ENCODE assay signal across 8 cellular contexts in the genomic region with DNA sequence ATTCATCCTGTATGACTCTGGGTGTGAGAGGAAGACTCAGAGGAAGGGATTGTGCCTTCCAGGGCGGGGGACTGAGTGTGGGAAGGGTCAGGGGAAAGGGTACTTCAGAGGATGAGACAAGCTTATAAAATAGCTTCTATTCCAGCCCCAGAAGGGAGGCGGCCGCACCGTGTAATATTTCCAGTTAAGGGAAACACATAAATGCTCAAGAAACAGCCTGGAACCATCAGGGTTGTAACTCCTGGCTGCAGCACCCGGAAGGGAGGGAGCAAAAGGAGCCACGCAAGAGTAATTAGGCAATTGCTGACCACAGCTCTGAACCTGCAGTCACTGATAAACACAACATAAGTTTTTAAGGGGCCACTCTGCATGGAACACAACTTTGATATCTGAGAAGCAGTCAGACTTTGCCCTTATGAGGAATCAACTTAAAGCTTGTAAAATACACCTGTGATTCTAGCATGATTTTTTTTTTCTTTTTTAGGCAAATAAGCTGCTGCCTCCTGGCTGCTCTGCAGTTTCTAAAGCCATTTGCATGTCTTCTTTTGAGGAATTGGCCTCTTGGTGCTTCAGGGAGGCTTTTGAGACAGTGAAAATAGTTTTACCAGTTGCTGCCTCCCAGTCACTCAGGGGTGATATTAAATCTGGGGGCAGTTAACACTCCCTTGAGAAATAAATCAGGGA.
A peak's percentile ranks its signal among the peaks of the same experiment; 100 is the strongest.
DNase-seq lines count a peak whose midpoint lies in the region; ATAC-seq and TF ChIP-seq lines count a peak whose summit lies in the region.

No MANE protein-coding gene starts in this region.

- H3K4me1 ChIP-seq in OCI-LY7 (ENCODE audit: insufficient read depth, low read length, poor library complexity, severe bottlenecking), result peaks cover 9% of the 10 kb centered on the region
- H3K4me1 ChIP-seq in stomach smooth muscle (ENCODE audit: control insufficient read depth, insufficient read depth, low read length), result no peaks in the 10 kb centered on the region

- no peaks in the 10 kb centered on the region for H3K79me2 ChIP-seq in OCI-LY7 (ENCODE audit: insufficient read depth, low read depth, low read length)

- CTCF ChIA-PET in OCI-LY7 (lab: Charles Lee; ENCODE audit: unreplicated experiment), result no interaction called here
- CTCF ChIA-PET in activated naive CD4-positive, alpha-beta T cell treated with anti-CD3 and anti-CD28 coated beads for 36 hours (lab: Charles Lee), result interaction anchor here (0.6 kb wide), 1 partner anchor 257 kb away, joined by 3 read pairs; no protein-coding TSS in a partner anchor

- H3K27me3 ChIP-seq in stomach smooth muscle (ENCODE audit: control insufficient read depth in 1 of 2, insufficient read depth in 2 of 2, low read length in 2 of 2) (no peaks in the 10 kb centered on the region), dorsolateral prefrontal cortex (peaks cover 0 to 5% (median 0%) of the 10 kb centered on the region in 45 donors)

- no peak overlapping the region for H2AFZ ChIP-seq in OCI-LY7 (ENCODE audit: low read length)

- intact Hi-C loops in OCI-LY7 (cut with micrococcal nuclease; ENCODE audit: unreplicated experiment), result no loop called here
- intact Hi-C loops in cardiac septum (cut with DNase I), result loop anchor here (5.0 to 10.0 kb wide), 2 partner anchors 353 to 385 kb away; a partner anchor contains a TSS
- intact Hi-C loops in activated naive CD4-positive, alpha-beta T cell treated with anti-CD3 and anti-CD28 coated beads for 36 hours (cut with micrococcal nuclease), result no loop called here
- intact Hi-C loops in dorsolateral prefrontal cortex (cut with DNase I), result no loop called here

- H3K27me3 Mint-ChIP-seq in activated naive CD4-positive, alpha-beta T cell treated with anti-CD3 and anti-CD28 coated beads for 36 hours (ENCODE audit: low read depth), result peaks cover 10% of the 10 kb centered on the region

- H3K27ac Mint-ChIP-seq in activated naive CD4-positive, alpha-beta T cell treated with anti-CD3 and anti-CD28 coated beads for 36 hours, result no peak overlapping the region

- POLR2A ChIA-PET in OCI-LY7 (lab: Charles Lee), result interaction anchor here (0.5 to 0.6 kb wide), 2 partner anchors 614 to 686 kb away, joined by 3 read pairs; no protein-coding TSS in a partner anchor

- H3K4me2 ChIP-seq in OCI-LY7 (ENCODE audit: low read length), result no peak overlapping the region; the same call in 1 of the 2 replicates

- ATAC-seq in GM21576 (IDR thresholded peaks at IDR 0.05; ENCODE audit: unreplicated experiment), result peak; percentile 60

- no TSS peak for BruUV-seq in OCI-LY7 (replicated peaks; lab: Mats Ljungman, UMichigan)

- TF ChIP-seq CTCF in OCI-LY7 (conservative IDR thresholded peaks at IDR 0.05; ENCODE audit: low read length), result no peak
- TF ChIP-seq CTCF in dorsolateral prefrontal cortex (IDR thresholded peaks at IDR 0.05 in 54 of 56, conservative IDR thresholded peaks at IDR 0.05 in 2 of 56; ENCODE audit: low read depth in 1 of 56, partially characterized antibody in 56 of 56), result no peak

- no peaks in the 10 kb centered on the region for H3K36me3 ChIP-seq in OCI-LY7 (ENCODE audit: insufficient read depth, low read length)
- H3K36me3 ChIP-seq in stomach smooth muscle (ENCODE audit: control insufficient read depth in 2 of 2, insufficient read depth in 2 of 2, low read length in 2 of 2), result no peaks in the 10 kb centered on the region

- H4K20me1 ChIP-seq in OCI-LY7 (ENCODE audit: insufficient read depth, low read length), result no peaks in the 10 kb centered on the region

- H3K9me3 Mint-ChIP-seq in activated naive CD4-positive, alpha-beta T cell treated with anti-CD3 and anti-CD28 coated beads for 36 hours, result no peaks in the 10 kb centered on the region

- DNase-seq in OCI-LY7 (ENCODE audit: low spot score) (peak; percentile 17), cardiac septum (ENCODE audit: low spot score) (peak; percentile 81), SIG-M5 (lab: John Stamatoyannopoulos, UW) (no peak), dorsolateral prefrontal cortex (no peak), GDM1 (lab: John Stamatoyannopoulos, UW) (no peak)
- DNase-seq in activated naive CD4-positive, alpha-beta T cell treated with anti-CD3 and anti-CD28 coated beads for 36 hours, result no peak

- no peak overlapping the region for H3K9ac ChIP-seq in stomach smooth muscle (ENCODE audit: low read length in 2 of 2)

- H3K4me3 Mint-ChIP-seq in activated naive CD4-positive, alpha-beta T cell treated with anti-CD3 and anti-CD28 coated beads for 36 hours, result no peak overlapping the region

- H3K9me3 ChIP-seq in OCI-LY7 (ENCODE audit: low read length) (no peaks in the 10 kb centered on the region), stomach smooth muscle (ENCODE audit: control insufficient read depth in 2 of 2, low read length in 2 of 2) (no peaks in the 10 kb centered on the region)

- no peak overlapping the region for H3K27ac ChIP-seq in OCI-LY7 (ENCODE audit: low read depth, low read length, poor library complexity, severe bottlenecking)
- H3K27ac ChIP-seq in stomach smooth muscle (ENCODE audit: low read length), result peak overlapping the region; percentile 42
- peak overlapping the region in 11 of 59 donors; percentile 2 to 48 (median 22) for H3K27ac ChIP-seq in dorsolateral prefrontal cortex

- no peaks in the 10 kb centered on the region for H3K36me3 Mint-ChIP-seq in activated naive CD4-positive, alpha-beta T cell treated with anti-CD3 and anti-CD28 coated beads for 36 hours (ENCODE audit: low read depth)

- no peaks in the 10 kb centered on the region for H3K4me1 Mint-ChIP-seq in activated naive CD4-positive, alpha-beta T cell treated with anti-CD3 and anti-CD28 coated beads for 36 hours (ENCODE audit: low read depth)

- H3K4me3 ChIP-seq in OCI-LY7 (ENCODE audit: low read depth, low read length, poor library complexity, severe bottlenecking), result no peak overlapping the region
- no peak overlapping the region for H3K4me3 ChIP-seq in stomach smooth muscle (ENCODE audit: low read length in 2 of 2)
- H3K4me3 ChIP-seq in dorsolateral prefrontal cortex, result no peak overlapping the region

- no peaks in the 10 kb centered on the region for H3K9me2 ChIP-seq in OCI-LY7 (ENCODE audit: insufficient read depth, low read length)

Comparison
In these comparisons a context has a peak if more than half of its experiments do, and no peak if none do; other contexts are left out.
1. DNase-seq: peak in OCI-LY7 (single experiment) and cardiac septum (single experiment); none in SIG-M5 (single experiment), activated naive CD4-positive, alpha-beta T cell treated with anti-CD3 and anti-CD28 coated beads for 36 hours (single experiment), dorsolateral prefrontal cortex (0 of 10) and GDM1 (single experiment).